ENCODE assay signal across 12 cellular contexts in genomic region chr9:126957687-126958053, GRCh38. TPM values are rescaled to one million over a fixed set of nuclear protein-coding genes. Genes with fewer than 3 reads are reported as not detected.
DNase-seq lines count a peak whose midpoint lies in the region; ATAC-seq and TF ChIP-seq lines count a peak whose summit lies in the region.
"Had no signal": no experiment of that assay in that cellular context is flagged by ENCODE, and none has a peak within 500 bp of the region (broad histone marks: within the 10 kb centered on the region; RNA-seq: fewer than 3 reads in every experiment).

No MANE protein-coding gene starts in this region.

- TF ChIP-seq CTCF in esophagus squamous epithelium (IDR thresholded peaks at IDR 0.05): no peak
- no peak for TF ChIP-seq CTCF in neural progenitor cell (IDR thresholded peaks at IDR 0.05)
- no peak for TF ChIP-seq CTCF in tibial nerve (IDR thresholded peaks at IDR 0.05)

- 16 to 36% methylated on average over 3 of the region's 3 CpGs for WGBS in esophagus squamous epithelium, 2 donors
- 80 to 82% methylated on average over 3 of the region's 3 CpGs for WGBS in tibial nerve, 2 donors

- H4K20me1 ChIP-seq in neural progenitor cell (ENCODE audit: low read depth): no peaks in the 10 kb centered on the region

- peaks cover 12% of the 10 kb centered on the region for H3K4me1 Mint-ChIP-seq in neural progenitor cell

- DNase-seq in AG20443 (ENCODE audit: low spot score) (peak; percentile 27), RPMI7951 (ENCODE audit: low read depth) (peak; percentile 48), esophagus squamous epithelium (lab: John Stamatoyannopoulos, UW) (no peak), neural progenitor cell (ENCODE audit: low spot score) (no peak), tibial nerve (ENCODE audit: low spot score in 2 of 2) (no peak), OCI-M1 (lab: John Stamatoyannopoulos, UW) (no peak)
- DNase-seq: activated T-cell treated with anti-CD3 and anti-CD28 coated beads, Interleukin-2, amount 50 U/mL, for 72 hours; effector CD4-positive, alpha-beta T cell; small intestine had no signal

- H3K79me2 ChIP-seq in neural progenitor cell (ENCODE audit: low read depth): no peaks in the 10 kb centered on the region

- H3F3A ChIP-seq in neural progenitor cell (ENCODE audit: low read depth): peaks cover 8% of the 10 kb centered on the region

- H3K4me2 ChIP-seq in neural progenitor cell: peak overlapping the region; percentile 4
- H3K4me2 ChIP-seq: BLaER1 had no signal

- no peaks in the 10 kb centered on the region for H3K36me3 Mint-ChIP-seq in neural progenitor cell

- TF ChIP-seq POLR2A in esophagus squamous epithelium (IDR thresholded peaks at IDR 0.05) (no peak), tibial nerve (IDR thresholded peaks at IDR 0.05) (no peak)

- no peak overlapping the region for H3K9ac ChIP-seq in neural progenitor cell
- H3K9ac ChIP-seq: BLaER1 had no signal

- no peak overlapping the region for H3K4me3 Mint-ChIP-seq in neural progenitor cell
- H3K4me3 Mint-ChIP-seq: activated T-cell treated with anti-CD3 and anti-CD28 coated beads, Interleukin-2, amount 50 U/mL, for 72 hours had no signal

- H3K27ac ChIP-seq in esophagus squamous epithelium (peak overlapping the region; percentile 52 to 82 (median 80)), neural progenitor cell (peak overlapping the region; percentile 54), tibial nerve (no peak overlapping the region)
- H3K27ac ChIP-seq: BLaER1 had no signal

- intact Hi-C loops in esophagus squamous epithelium (cut with DNase I): no loop called here

- H2AFZ ChIP-seq in neural progenitor cell (replicated peaks): no peak overlapping the region

- no peaks in the 10 kb centered on the region for H3K9me3 Mint-ChIP-seq in neural progenitor cell
- H3K9me3 Mint-ChIP-seq: activated T-cell treated with anti-CD3 and anti-CD28 coated beads, Interleukin-2, amount 50 U/mL, for 72 hours had no signal

- H3K27me3 Mint-ChIP-seq in neural progenitor cell (ENCODE audit: insufficient read depth, low read depth): peaks cover 2% of the 10 kb centered on the region

- no peak for TF ChIP-seq EP300 in tibial nerve (IDR thresholded peaks at IDR 0.05)

- H3K36me3 ChIP-seq in esophagus squamous epithelium: peaks cover 0 to 5% (median 0%) of the 10 kb centered on the region in 3 donors
- no peaks in the 10 kb centered on the region for H3K36me3 ChIP-seq in neural progenitor cell
- no peaks in the 10 kb centered on the region for H3K36me3 ChIP-seq in tibial nerve

- H3K4me3 ChIP-seq in esophagus squamous epithelium: no peak overlapping the region
- no peak overlapping the region for H3K4me3 ChIP-seq in neural progenitor cell
- no peak overlapping the region for H3K4me3 ChIP-seq in tibial nerve
- H3K4me3 ChIP-seq: BLaER1 had no signal

- H3K27ac Mint-ChIP-seq in neural progenitor cell: no peak overlapping the region
- H3K27ac Mint-ChIP-seq: activated T-cell treated with anti-CD3 and anti-CD28 coated beads, Interleukin-2, amount 50 U/mL, for 72 hours had no signal

- H3K9me3 ChIP-seq in esophagus squamous epithelium: no peaks in the 10 kb centered on the region
- no peaks in the 10 kb centered on the region for H3K9me3 ChIP-seq in neural progenitor cell (ENCODE audit: low read depth)
- no peaks in the 10 kb centered on the region for H3K9me3 ChIP-seq in tibial nerve
- H3K9me3 ChIP-seq: BLaER1 had no signal

- H3K27me3 ChIP-seq in esophagus squamous epithelium (no peaks in the 10 kb centered on the region), neural progenitor cell (no peaks in the 10 kb centered on the region), tibial nerve (no peaks in the 10 kb centered on the region)
- H3K27me3 ChIP-seq: BLaER1 had no signal

- ATAC-seq in GM19035 (IDR thresholded peaks at IDR 0.05; ENCODE audit: unreplicated experiment): no peak
- ATAC-seq in GM19395 (IDR thresholded peaks at IDR 0.05; ENCODE audit: unreplicated experiment): no peak
- ATAC-seq: activated T-cell treated with anti-CD3 and anti-CD28 coated beads, Interleukin-2, amount 50 U/mL, for 72 hours had no signal

- H3K4me1 ChIP-seq in esophagus squamous epithelium (peaks cover 0 to 35% (median 18%) of the 10 kb centered on the region in 3 donors), neural progenitor cell (peaks cover 14% of the 10 kb centered on the region), tibial nerve (no peaks in the 10 kb centered on the region)
- H3K4me1 ChIP-seq: BLaER1 had no signal

RNA-seq across cellular contexts. Expression of gene RALGPS1, which starts 43.1 kb away (rescaled TPM):
- 1.6 and 4.0 TPM in 2 replicates for total RNA-seq in RPMI7951 (2014; rRNA removed; shearing (Covaris generic))
- total RNA-seq in esophagus squamous epithelium: 10 to 100 TPM in 2 of 4 donors, 1 to 10 TPM in 2; 3.0 to 16.4 (median 10.6) TPM
- 21.3 and 30.7 TPM in 2 replicates for total RNA-seq in neural progenitor cell (ENCODE audit: low replicate concordance)
- 1 to 10 TPM; 3.3 to 9.8 (median 6.7) TPM for total RNA-seq in tibial nerve

Comparison
In these comparisons a context has a peak if more than half of its experiments do, and no peak if none do; other contexts are left out.
1. DNase-seq: peak in AG20443 (single experiment) and RPMI7951 (single experiment); none in esophagus squamous epithelium (single experiment), neural progenitor cell (single experiment), tibial nerve (0 of 2) and OCI-M1 (single experiment).
2. H3K27ac ChIP-seq: peak in esophagus squamous epithelium (4 of 4) and neural progenitor cell (single experiment); none in tibial nerve (0 of 4).